In the genomic region with DNA sequence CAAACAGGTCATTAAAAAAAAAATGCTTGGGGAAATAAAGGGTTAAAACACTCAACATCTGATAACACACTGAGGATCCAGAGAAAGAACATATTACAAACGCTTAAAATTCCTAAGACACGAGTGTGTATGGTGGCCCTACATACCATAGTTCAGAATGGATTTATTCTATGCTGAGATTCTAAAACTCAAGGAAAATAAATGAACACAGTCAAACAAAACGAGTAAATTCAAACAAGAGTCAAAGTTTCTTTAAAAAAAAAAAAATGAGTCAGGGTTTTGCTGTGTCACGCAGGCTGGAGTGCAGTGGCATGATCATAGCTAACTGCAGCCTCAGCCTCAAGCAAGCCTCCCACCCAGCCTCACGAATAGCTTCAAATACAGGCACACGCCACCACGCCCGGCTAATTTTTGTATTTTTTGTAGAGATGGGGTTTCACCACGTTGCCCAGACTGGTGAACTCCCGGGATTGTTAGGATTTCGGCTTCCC, we compare ENCODE assay signal across 1 cellular context.
A peak's percentile ranks its signal among the peaks of the same experiment; 100 is the strongest.
TF ChIP-seq lines count a peak whose summit lies in the region.

No MANE protein-coding gene starts in this region.

TF ChIP-seq in IMR-90, 13 proteins besides CTCF, POLR2A, EP300 and RAD21:
- TF ChIP-seq RCOR1 (IDR thresholded peaks at IDR 0.05; ENCODE audit: insufficient replicate concordance, low read length) (no peak), FOS (IDR thresholded peaks at IDR 0.05; ENCODE audit: low read depth, low read length) (0 out of 2 replicates have a peak, but pooled peaks have one; percentile 6), BHLHE40 (IDR thresholded peaks at IDR 0.05; ENCODE audit: low read depth, low read length) (no peak), MAFK (IDR thresholded peaks at IDR 0.05; ENCODE audit: low read depth, low read length) (peak; percentile 64), MXI1 (IDR thresholded peaks at IDR 0.05; ENCODE audit: borderline replicate concordance, low read depth, low read length) (no peak), CHD1 (IDR thresholded peaks at IDR 0.05; ENCODE audit: low read depth, low read length) (no peak), CEBPB (IDR thresholded peaks at IDR 0.05; ENCODE audit: low read depth, low read length) (no peak), SMC3 (IDR thresholded peaks at IDR 0.05; ENCODE audit: low read depth, low read length) (0 out of 2 replicates have a peak, but pooled peaks have one; percentile 5), MAZ (IDR thresholded peaks at IDR 0.05; ENCODE audit: borderline replicate concordance, low read depth, low read length) (no peak), RFX5 (IDR thresholded peaks at IDR 0.05; ENCODE audit: low read depth, low read length) (no peak), NFE2L2 (IDR thresholded peaks at IDR 0.05; ENCODE audit: low read depth, low read length) (peak; percentile 94)
- TF ChIP-seq, protein P1, sequence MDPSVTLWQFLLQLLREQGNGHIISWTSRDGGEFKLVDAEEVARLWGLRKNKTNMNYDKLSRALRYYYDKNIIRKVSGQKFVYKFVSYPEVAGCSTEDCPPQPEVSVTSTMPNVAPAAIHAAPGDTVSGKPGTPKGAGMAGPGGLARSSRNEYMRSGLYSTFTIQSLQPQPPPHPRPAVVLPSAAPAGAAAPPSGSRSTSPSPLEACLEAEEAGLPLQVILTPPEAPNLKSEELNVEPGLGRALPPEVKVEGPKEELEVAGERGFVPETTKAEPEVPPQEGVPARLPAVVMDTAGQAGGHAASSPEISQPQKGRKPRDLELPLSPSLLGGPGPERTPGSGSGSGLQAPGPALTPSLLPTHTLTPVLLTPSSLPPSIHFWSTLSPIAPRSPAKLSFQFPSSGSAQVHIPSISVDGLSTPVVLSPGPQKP (IDR thresholded peaks at IDR 0.05; ENCODE audit: borderline replicate concordance, low read depth, low read length) = no peak
- TF ChIP-seq, protein P2, sequence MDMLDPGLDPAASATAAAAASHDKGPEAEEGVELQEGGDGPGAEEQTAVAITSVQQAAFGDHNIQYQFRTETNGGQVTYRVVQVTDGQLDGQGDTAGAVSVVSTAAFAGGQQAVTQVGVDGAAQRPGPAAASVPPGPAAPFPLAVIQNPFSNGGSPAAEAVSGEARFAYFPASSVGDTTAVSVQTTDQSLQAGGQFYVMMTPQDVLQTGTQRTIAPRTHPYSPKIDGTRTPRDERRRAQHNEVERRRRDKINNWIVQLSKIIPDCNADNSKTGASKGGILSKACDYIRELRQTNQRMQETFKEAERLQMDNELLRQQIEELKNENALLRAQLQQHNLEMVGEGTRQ (IDR thresholded peaks at IDR 0.05; ENCODE audit: low read depth, low read length) = no peak
